In the genomic region with DNA sequence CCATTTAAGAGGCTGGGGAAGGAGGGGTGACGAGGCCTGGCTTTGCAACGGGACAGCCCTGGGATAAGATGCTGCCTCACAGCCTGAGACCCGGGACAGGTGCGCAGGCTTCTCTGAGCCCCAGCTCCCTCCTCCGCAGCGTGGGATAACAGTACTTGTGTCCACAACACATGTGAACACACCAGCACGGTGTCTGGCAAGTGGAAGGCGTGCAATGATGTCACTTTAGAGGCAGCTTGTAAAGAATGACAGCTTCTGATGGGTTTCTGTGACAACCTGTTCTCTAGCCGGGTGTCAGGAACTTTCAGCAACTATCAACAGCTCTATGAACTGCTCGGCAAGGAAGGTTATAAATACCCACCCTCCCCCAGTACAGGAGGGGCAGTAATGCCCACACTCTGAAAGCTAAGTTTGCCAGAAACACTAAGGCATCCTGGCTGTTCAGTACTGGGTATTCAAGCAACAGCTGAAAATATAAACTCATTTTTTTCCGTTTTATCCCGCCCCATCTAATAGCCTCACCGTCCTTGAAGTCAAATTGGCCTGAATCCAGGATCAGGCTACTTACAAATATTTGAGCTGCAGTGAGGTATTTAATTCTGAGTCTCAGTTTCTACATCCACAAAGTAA, we compare ENCODE assay signal across 8 cellular contexts. TPM values are rescaled to one million over a fixed set of nuclear protein-coding genes. Genes with fewer than 3 reads are reported as not detected.
DNase-seq lines count a peak whose midpoint lies in the region; ATAC-seq, FAIRE-seq and TF ChIP-seq lines count a peak whose summit lies in the region.

No MANE protein-coding gene starts in this region.

- H4K20me1 ChIP-seq in endothelial cell of umbilical vein (replicated peaks; ENCODE audit: control insufficient read depth, extremely low read depth, insufficient read depth, low read length), result no peaks in the 10 kb centered on the region

- no peak overlapping the region for H2BK5ac ChIP-seq in neuronal stem cell (ENCODE audit: low read length)

- H3K18ac ChIP-seq in neuronal stem cell (ENCODE audit: low read length), result peak overlapping the region; percentile 76

- no peaks in the 10 kb centered on the region for H3K9me3 ChIP-seq in CD4-positive, alpha-beta memory T cell (ENCODE audit: control insufficient read depth in 1 of 2, low read length in 2 of 2)
- no peaks in the 10 kb centered on the region for H3K9me3 ChIP-seq in RWPE2 (ENCODE audit: severe bottlenecking)
- no peaks in the 10 kb centered on the region for H3K9me3 ChIP-seq in endothelial cell of umbilical vein (replicated peaks; ENCODE audit: control insufficient read depth, insufficient read depth, low read length)
- H3K9me3 ChIP-seq in neuronal stem cell (replicated peaks in 1 of 2; ENCODE audit: control insufficient read depth in 2 of 2, insufficient read depth in 1 of 2, low read depth in 1 of 2, low read length in 2 of 2), result no peaks in the 10 kb centered on the region

- no peaks in the 10 kb centered on the region for H3K27me3 Mint-ChIP-seq in CD4-positive, alpha-beta memory T cell

- H3K27ac Mint-ChIP-seq in CD4-positive, alpha-beta memory T cell, result peak overlapping the region; percentile 94 to 99 (median 99)

- H3K9me1 ChIP-seq in endothelial cell of umbilical vein (replicated peaks; ENCODE audit: control insufficient read depth, extremely low read depth, insufficient read depth, low read length), result no peaks in the 10 kb centered on the region

- peak overlapping the region in 5 of 8 donors; percentile 88 to 94 (median 91) for H3K4me3 Mint-ChIP-seq in CD4-positive, alpha-beta memory T cell

- H4K8ac ChIP-seq in neuronal stem cell (ENCODE audit: low read depth, low read length), result peak overlapping the region; percentile 75

- intact Hi-C loops in CD4-positive, alpha-beta memory T cell (cut with micrococcal nuclease), result no loop called here
- intact Hi-C loops in endothelial cell of umbilical vein (cut with micrococcal nuclease), result no loop called here

- peak in 1 of 5 donors; percentile 37 for DNase-seq in CD4-positive, alpha-beta memory T cell
- DNase-seq in RWPE2 (ENCODE audit: low spot score) (no peak), endothelial cell of umbilical vein (ENCODE audit: low read depth, low spot score) (peak; percentile 54), neuronal stem cell (ENCODE audit: low spot score) (no peak), mesenteric fat pad (ENCODE audit: low spot score) (no peak)
- no peak for DNase-seq in stimulated activated CD4-positive, alpha-beta T cell treated with anti-CD3 and anti-CD28 coated beads, Interleukin-4, amount 100 ng/mL, for 24 hours

- no peak overlapping the region for H3K4me2 ChIP-seq in endothelial cell of umbilical vein (ENCODE audit: insufficient read depth, low read length)
- H3K4me2 ChIP-seq in neuronal stem cell (ENCODE audit: insufficient read depth, low read length, poor library complexity, severe bottlenecking), result no peak overlapping the region

- H3K23ac ChIP-seq in neuronal stem cell (ENCODE audit: low read depth, low read length, poor library complexity), result no peak overlapping the region

- H3K36me3 ChIP-seq in CD4-positive, alpha-beta memory T cell (ENCODE audit: insufficient read depth, low read length), result peaks cover 66% of the 10 kb centered on the region
- H3K36me3 ChIP-seq in RWPE2 (ENCODE audit: low read depth) (peaks cover 87% of the 10 kb centered on the region), endothelial cell of umbilical vein (ENCODE audit: control insufficient read depth in 2 of 2, extremely low read depth in 1 of 2, insufficient read depth in 2 of 2, low read length in 2 of 2) (peaks cover 31 to 46% of the 10 kb centered on the region in 2 experiments), neuronal stem cell (replicated peaks in 1 of 2; ENCODE audit: control insufficient read depth in 2 of 2, insufficient read depth in 2 of 2, low read length in 2 of 2) (peaks cover 31 to 89% of the 10 kb centered on the region in 2 donors)

- H4K91ac ChIP-seq in neuronal stem cell (ENCODE audit: low read depth, low read length, poor library complexity), result no peak overlapping the region

- peak overlapping the region; percentile 88 for H3K9ac ChIP-seq in endothelial cell of umbilical vein (replicated peaks; ENCODE audit: extremely low read depth, insufficient read depth, low read length)
- H3K9ac ChIP-seq in neuronal stem cell (ENCODE audit: low read depth, low read length, poor library complexity), result no peak overlapping the region

- CTCF ChIA-PET in CD4-positive, alpha-beta memory T cell (lab: Charles Lee; ENCODE audit: partially characterized antibody), result interaction anchor here (1.0 to 3.6 kb wide), 7 partner anchors 23 to 159 kb away, joined by 3 to 17 read pairs (median 4); no protein-coding TSS in a partner anchor
- CTCF ChIA-PET in endothelial cell of umbilical vein (lab: Charles Lee), result interaction anchor here (1.0 to 5.3 kb wide), 5 partner anchors 26 to 158 kb away, joined by 4 to 33 read pairs (median 6); no protein-coding TSS in a partner anchor

- no peak overlapping the region for H3K4me3 ChIP-seq in CD4-positive, alpha-beta memory T cell (ENCODE audit: low read length in 2 of 2)
- H3K4me3 ChIP-seq in RWPE2 (ENCODE audit: severe bottlenecking) (no peak overlapping the region), endothelial cell of umbilical vein (replicated peaks in 1 of 3; ENCODE audit: insufficient read depth in 1 of 3, low read depth in 1 of 3, low read length in 3 of 3) (no peak overlapping the region), neuronal stem cell (ENCODE audit: low read length in 2 of 2) (no peak overlapping the region)

- H2BK12ac ChIP-seq in neuronal stem cell (ENCODE audit: low read length), result no peak overlapping the region

- peaks cover 74% of the 10 kb centered on the region for H3K79me2 ChIP-seq in endothelial cell of umbilical vein (ENCODE audit: control insufficient read depth, insufficient read depth, low read length)

- WGBS in neuronal stem cell (ENCODE audit: extremely low coverage in 2 of 2, insufficient read length in 2 of 2, insufficient replicate concordance in 1 of 2), 2 donors, result no CpG with 5 or more reads among the region's 13 CpGs

- peak; percentile 28 for FAIRE-seq in endothelial cell of umbilical vein (lab: Jason Lieb, UNC)

- POLR2A ChIA-PET in CD4-positive, alpha-beta memory T cell (lab: Charles Lee; ENCODE audit: partially characterized antibody), result interaction anchor here (0.8 to 59.9 kb wide), 10 partner anchors 10 to 152 kb away, joined by 3 to 2535 read pairs (median 6); partner anchors contain the start of genes APOL2, MYH9 and TXN2
- POLR2A ChIA-PET in endothelial cell of umbilical vein (lab: Charles Lee), result interaction anchor here (1.0 to 2.5 kb wide), 7 partner anchors 10 to 154 kb away, joined by 4 to 12 read pairs (median 5); partner anchors contain the start of gene MYH9

- TF ChIP-seq CTCF in RWPE2 (IDR thresholded peaks at IDR 0.05; ENCODE audit: poor library complexity, severe bottlenecking), result no peak
- TF ChIP-seq CTCF in endothelial cell of umbilical vein (IDR thresholded peaks at IDR 0.05; ENCODE audit: extremely low read depth in 1 of 2, insufficient read depth in 1 of 2, low read depth in 1 of 2, low read length in 2 of 2), result no peak

- H3K36me3 Mint-ChIP-seq in CD4-positive, alpha-beta memory T cell, result peaks cover 64 to 89% of the 10 kb centered on the region in 2 donors

- dilution Hi-C loops in endothelial cell of umbilical vein (cut with MboI; ENCODE audit: extremely low pct_ligation_motif_present, low sequenced_read_pairs), result no loop called here

- H2BK120ac ChIP-seq in neuronal stem cell (ENCODE audit: low read depth, low read length), result no peak overlapping the region

- H3K4me1 Mint-ChIP-seq in CD4-positive, alpha-beta memory T cell, result peaks cover 58 to 83% (median 64%) of the 10 kb centered on the region in 4 donors

- peaks cover 60% of the 10 kb centered on the region for H3K4me1 ChIP-seq in CD4-positive, alpha-beta memory T cell (ENCODE audit: insufficient read depth, low read length)
- H3K4me1 ChIP-seq in RWPE2 (ENCODE audit: insufficient read depth, poor library complexity, severe bottlenecking), result peaks cover 69% of the 10 kb centered on the region
- peaks cover 97% of the 10 kb centered on the region for H3K4me1 ChIP-seq in endothelial cell of umbilical vein (ENCODE audit: control insufficient read depth, extremely low read depth, insufficient read depth, low read length)
- H3K4me1 ChIP-seq in neuronal stem cell (ENCODE audit: control insufficient read depth in 2 of 2, insufficient read depth in 1 of 2, low read depth in 1 of 2, low read length in 2 of 2), result peaks cover 43 to 46% of the 10 kb centered on the region in 2 donors

- peaks cover 20% of the 10 kb centered on the region for H3K79me1 ChIP-seq in neuronal stem cell (ENCODE audit: low read depth, low read length)

- BruUV-seq in endothelial cell of umbilical vein (replicated peaks; lab: Mats Ljungman, UMichigan), result no TSS peak

- TF ChIP-seq POLR2A in endothelial cell of umbilical vein (IDR thresholded peaks at IDR 0.05; ENCODE audit: low read depth, low read length), result peak; percentile 17

- peak overlapping the region; percentile 65 for H2AK5ac ChIP-seq in neuronal stem cell (ENCODE audit: low read depth, low read length)

- H2AFZ ChIP-seq in endothelial cell of umbilical vein (ENCODE audit: low read depth, low read length) (no peak overlapping the region), neuronal stem cell (ENCODE audit: low read length) (no peak overlapping the region)

- peak overlapping the region; percentile 84 for H3K27ac ChIP-seq in CD4-positive, alpha-beta memory T cell (ENCODE audit: low read depth, low read length)
- H3K27ac ChIP-seq in RWPE2 (ENCODE audit: poor library complexity, severe bottlenecking) (peak overlapping the region; percentile 100), endothelial cell of umbilical vein (ENCODE audit: insufficient read depth, low read depth, low read length) (peak overlapping the region; percentile 99), neuronal stem cell (replicated peaks; ENCODE audit: low read length) (peak overlapping the region; percentile 87)

- H3K4ac ChIP-seq in neuronal stem cell (ENCODE audit: low read length), result no peak overlapping the region

- H3K27me3 ChIP-seq in CD4-positive, alpha-beta memory T cell (ENCODE audit: insufficient read depth, low read length), result no peaks in the 10 kb centered on the region
- H3K27me3 ChIP-seq in RWPE2 (ENCODE audit: insufficient read depth, poor library complexity, severe bottlenecking), result no peaks in the 10 kb centered on the region
- H3K27me3 ChIP-seq in endothelial cell of umbilical vein (ENCODE audit: control insufficient read depth in 2 of 2, insufficient read depth in 2 of 2, low read length in 2 of 2), result no peaks in the 10 kb centered on the region
- no peaks in the 10 kb centered on the region for H3K27me3 ChIP-seq in neuronal stem cell (ENCODE audit: control insufficient read depth in 3 of 3, insufficient read depth in 3 of 3, low read depth in 1 of 3, low read length in 3 of 3)

- H3K9me3 Mint-ChIP-seq in CD4-positive, alpha-beta memory T cell, result peaks cover 0 to 12% (median 0%) of the 10 kb centered on the region in 8 donors

- no peak overlapping the region for H2BK15ac ChIP-seq in neuronal stem cell (ENCODE audit: low read length)

- ATAC-seq in RWPE2 (ENCODE audit: low read depth) (no peak), GM19455 (IDR thresholded peaks at IDR 0.05; ENCODE audit: unreplicated experiment) (no peak), HG02763 (IDR thresholded peaks at IDR 0.05; ENCODE audit: unreplicated experiment) (no peak)

- H3K14ac ChIP-seq in neuronal stem cell (ENCODE audit: low read length), result no peak overlapping the region

RNA-seq across cellular contexts. Expression of gene MYH9, which starts 59.7 kb away (rescaled TPM):
- total RNA-seq in CD4-positive, alpha-beta memory T cell, result 100 to 1,000 TPM; 717 to 734 TPM
- 100 to 1,000 TPM in 1 of 2 donors, 10 to 100 TPM in 1; 17.3 to 476 TPM for polyA plus RNA-seq in CD4-positive, alpha-beta memory T cell
- total RNA-seq in endothelial cell of umbilical vein (1,331 and 1,413 TPM in 2 replicates), mesenteric fat pad (673 TPM)
- polyA plus RNA-seq in endothelial cell of umbilical vein, result 157 and 188 TPM in 2 replicates
- 377 and 396 TPM in 2 replicates for polyA plus RNA-seq in endothelial cell of umbilical vein (2011; cell fraction: cytosol; rRNA removed)
- polyA plus RNA-seq in endothelial cell of umbilical vein (2011; cell fraction: nucleus; rRNA removed), result 759 and 766 TPM in 2 replicates
- polyA plus RNA-seq in endothelial cell of umbilical vein (2012), result 496 and 585 TPM in 2 replicates
- 1,176 and 1,679 TPM in 2 replicates for polyA minus RNA-seq in endothelial cell of umbilical vein
- polyA minus RNA-seq in endothelial cell of umbilical vein (2011; cell fraction: cytosol; rRNA and poly(A)+ RNA removed), result 42.9 TPM
- polyA minus RNA-seq in endothelial cell of umbilical vein (2011; cell fraction: nucleus; rRNA and poly(A)+ RNA removed), result 498 and 877 TPM in 2 replicates
- 60.4 TPM for polyA plus RNA-seq in neuronal stem cell (2013, experiment 1 of 2)
- polyA plus RNA-seq in neuronal stem cell (2013, experiment 2 of 2), result 59.3 TPM
